ENCODE assay signal across 12 cellular contexts in the genomic region with DNA sequence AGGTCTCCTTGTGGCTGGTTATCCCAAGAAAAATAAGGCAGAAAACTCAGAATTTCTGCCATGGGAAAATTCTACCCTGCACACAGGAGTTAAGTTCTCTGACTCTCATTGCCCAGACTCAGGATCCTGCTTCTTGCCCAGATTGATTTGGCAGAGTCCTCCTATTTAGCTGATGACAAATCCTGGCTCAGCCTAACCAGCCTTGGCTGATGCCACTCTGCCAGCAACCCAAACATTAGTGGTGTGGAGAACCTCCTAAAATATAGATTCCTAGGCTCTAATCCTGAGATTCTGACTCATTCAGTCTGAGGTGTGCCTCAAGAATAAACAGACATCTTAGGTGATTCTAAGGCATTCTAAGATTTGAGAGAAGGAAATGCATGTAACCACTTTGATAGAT.
DNase-seq lines count a peak whose midpoint lies in the region; ATAC-seq lines count a peak whose summit lies in the region.
"Had no signal": no experiment of that assay in that cellular context is flagged by ENCODE, and none has a peak within 500 bp of the region (broad histone marks: within the 10 kb centered on the region; RNA-seq: fewer than 3 reads in every experiment).

No MANE protein-coding gene starts in this region.

- DNase-seq in H4 (ENCODE audit: low spot score) (peak; percentile 21), T1000 (lab: John Stamatoyannopoulos, UW) (peak; percentile 20), fibroblast of peridontal ligament (ENCODE audit: extremely low read depth) (peak; percentile 62), renal cortical epithelial cell (ENCODE audit: low read depth) (peak; percentile 50), dedifferentiated amniotic fluid mesenchymal stem cell (ENCODE audit: extremely low spot score) (no peak)
- DNase-seq in effector CD4-positive, alpha-beta T cell: no peak
- no peak for DNase-seq in activated CD4-positive, alpha-beta T cell treated with anti-CD3 and anti-CD28 coated beads, Interleukin-2, amount 50 U/mL, for 1 hour
- DNase-seq: Calu3; effector CD8-positive, alpha-beta T cell; MM.1S had no signal

- no peak for ATAC-seq in GM21825 (IDR thresholded peaks at IDR 0.05; ENCODE audit: unreplicated experiment)
- ATAC-seq: activated CD4-positive, CD25-positive, alpha-beta regulatory T cell treated with anti-CD3 and anti-CD28 coated beads, Interleukin-2, amount 50 U/mL, for 24 hours had no signal

Comparison
In these comparisons a context has a peak if more than half of its experiments do, and no peak if none do; other contexts are left out.
1. DNase-seq: peak in H4 (single experiment), T1000 (single experiment), fibroblast of peridontal ligament (single experiment) and renal cortical epithelial cell (single experiment); none in dedifferentiated amniotic fluid mesenchymal stem cell (single experiment), effector CD4-positive, alpha-beta T cell (single experiment) and activated CD4-positive, alpha-beta T cell treated with anti-CD3 and anti-CD28 coated beads, Interleukin-2, amount 50 U/mL, for 1 hour (single experiment).